ENCODE assay signal across 1 cellular context in genomic region chr16:15041260-15042011, GRCh38.
A peak's percentile ranks its signal among the peaks of the same experiment; 100 is the strongest.
TF ChIP-seq lines count a peak whose summit lies in the region.

No MANE protein-coding gene starts in this region.

TF ChIP-seq in K562, 482 proteins besides CTCF, POLR2A, EP300 and RAD21 (continued from another document and continues in another):
- TF ChIP-seq ZNF318 (IDR thresholded peaks at IDR 0.05; ENCODE audit: borderline replicate concordance in 1 of 2, low read depth in 1 of 2) (no peak), NCOA2 (IDR thresholded peaks at IDR 0.05; ENCODE audit: partially characterized antibody in 2 of 2) (no peak), TCF7 (IDR thresholded peaks at IDR 0.05; ENCODE audit: borderline replicate concordance) (no peak), L3MBTL2 (IDR thresholded peaks at IDR 0.05) (peak; percentile 25; the same call in 1 of the 2 replicates), GABPB1 (CRISPR knock-in tag; IDR thresholded peaks at IDR 0.05) (no peak), DPF2 (IDR thresholded peaks at IDR 0.05) (no peak; the same call in 1 of the 2 replicates), FOXK1 (CRISPR knock-in tag; IDR thresholded peaks at IDR 0.05; ENCODE audit: borderline replicate concordance) (no peak), ZNF778 (CRISPR knock-in tag; IDR thresholded peaks at IDR 0.05) (no peak), SMARCA5 (IDR thresholded peaks at IDR 0.05) (no peak), NR1H2 (CRISPR knock-in tag; IDR thresholded peaks at IDR 0.05) (no peak), RUNX1 (IDR thresholded peaks at IDR 0.05; ENCODE audit: low read depth) (no peak), TSHZ1 (CRISPR knock-in tag; IDR thresholded peaks at IDR 0.05) (no peak), DMBX1 (CRISPR knock-in tag; IDR thresholded peaks at IDR 0.05; ENCODE audit: borderline replicate concordance) (no peak), CHD1 (IDR thresholded peaks at IDR 0.05; ENCODE audit: low read length) (no peak), NR2F6 (CRISPR knock-in tag; IDR thresholded peaks at IDR 0.05) (no peak), ZKSCAN1 (IDR thresholded peaks at IDR 0.05; ENCODE audit: low read depth, low read length) (no peak), TRIM28 (IDR thresholded peaks at IDR 0.05) (no peak), BRF1 (IDR thresholded peaks at IDR 0.05; ENCODE audit: borderline replicate concordance, extremely low read depth, insufficient read length) (no peak), CXXC5 (CRISPR knock-in tag; IDR thresholded peaks at IDR 0.05) (no peak), ZNF212 (CRISPR knock-in tag; IDR thresholded peaks at IDR 0.05) (no peak), HDAC8 (tag; IDR thresholded peaks at IDR 0.05) (no peak), PURB (CRISPR knock-in tag; IDR thresholded peaks at IDR 0.05; ENCODE audit: low read depth) (no peak), ZNF224 (CRISPR knock-in tag; IDR thresholded peaks at IDR 0.05) (no peak), MEF2A (IDR thresholded peaks at IDR 0.05; ENCODE audit: control insufficient read depth, low read depth, low read length) (no peak), SRF (CRISPR knock-in tag; IDR thresholded peaks at IDR 0.05) (peak in 1 of 2 experiments; percentile 14; a peak in 1 of 4 replicates), LCOR (CRISPR knock-in tag; IDR thresholded peaks at IDR 0.05) (no peak), ADNP (tag; IDR thresholded peaks at IDR 0.05) (no peak), HDAC2 (IDR thresholded peaks at IDR 0.05) (no peak), CTCFL (IDR thresholded peaks at IDR 0.05; ENCODE audit: borderline replicate concordance, insufficient read depth, low read depth, low read length, poor library complexity, severe bottlenecking) (no peak), SP1 (CRISPR knock-in tag; IDR thresholded peaks at IDR 0.05) (no peak), ZNF3 (CRISPR knock-in tag; IDR thresholded peaks at IDR 0.05) (no peak), NFRKB (IDR thresholded peaks at IDR 0.05; ENCODE audit: low read depth) (no peak), ZNF507 (tag; conservative IDR thresholded peaks at IDR 0.05) (no peak), KDM5B (IDR thresholded peaks at IDR 0.05; ENCODE audit: insufficient replicate concordance, low read depth, low read length) (no peak), RBM39 (optimal IDR thresholded peaks at IDR 0.05; ENCODE audit: low read depth, low read length) (no peak), PCBP2 (IDR thresholded peaks at IDR 0.05; ENCODE audit: low read depth, low read length, poor library complexity, severe bottlenecking) (no peak), MXI1 (IDR thresholded peaks at IDR 0.05; ENCODE audit: low read depth, low read length) (no peak), ZNF76 (CRISPR knock-in tag; IDR thresholded peaks at IDR 0.05; ENCODE audit: borderline replicate concordance) (no peak), SMARCE1 (IDR thresholded peaks at IDR 0.05) (no peak), RBM14 (IDR thresholded peaks at IDR 0.05; ENCODE audit: borderline replicate concordance, insufficient read depth, low read depth, low read length) (no peak)
- TF ChIP-seq, protein P1, sequence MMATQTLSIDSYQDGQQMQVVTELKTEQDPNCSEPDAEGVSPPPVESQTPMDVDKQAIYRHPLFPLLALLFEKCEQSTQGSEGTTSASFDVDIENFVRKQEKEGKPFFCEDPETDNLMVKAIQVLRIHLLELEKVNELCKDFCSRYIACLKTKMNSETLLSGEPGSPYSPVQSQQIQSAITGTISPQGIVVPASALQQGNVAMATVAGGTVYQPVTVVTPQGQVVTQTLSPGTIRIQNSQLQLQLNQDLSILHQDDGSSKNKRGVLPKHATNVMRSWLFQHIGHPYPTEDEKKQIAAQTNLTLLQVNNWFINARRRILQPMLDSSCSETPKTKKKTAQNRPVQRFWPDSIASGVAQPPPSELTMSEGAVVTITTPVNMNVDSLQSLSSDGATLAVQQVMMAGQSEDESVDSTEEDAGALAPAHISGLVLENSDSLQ (IDR thresholded peaks at IDR 0.05) = no peak
- TF ChIP-seq, protein P2, sequence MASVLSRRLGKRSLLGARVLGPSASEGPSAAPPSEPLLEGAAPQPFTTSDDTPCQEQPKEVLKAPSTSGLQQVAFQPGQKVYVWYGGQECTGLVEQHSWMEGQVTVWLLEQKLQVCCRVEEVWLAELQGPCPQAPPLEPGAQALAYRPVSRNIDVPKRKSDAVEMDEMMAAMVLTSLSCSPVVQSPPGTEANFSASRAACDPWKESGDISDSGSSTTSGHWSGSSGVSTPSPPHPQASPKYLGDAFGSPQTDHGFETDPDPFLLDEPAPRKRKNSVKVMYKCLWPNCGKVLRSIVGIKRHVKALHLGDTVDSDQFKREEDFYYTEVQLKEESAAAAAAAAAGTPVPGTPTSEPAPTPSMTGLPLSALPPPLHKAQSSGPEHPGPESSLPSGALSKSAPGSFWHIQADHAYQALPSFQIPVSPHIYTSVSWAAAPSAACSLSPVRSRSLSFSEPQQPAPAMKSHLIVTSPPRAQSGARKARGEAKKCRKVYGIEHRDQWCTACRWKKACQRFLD (CRISPR knock-in tag; IDR thresholded peaks at IDR 0.05) = no peak
- TF ChIP-seq, protein P3, sequence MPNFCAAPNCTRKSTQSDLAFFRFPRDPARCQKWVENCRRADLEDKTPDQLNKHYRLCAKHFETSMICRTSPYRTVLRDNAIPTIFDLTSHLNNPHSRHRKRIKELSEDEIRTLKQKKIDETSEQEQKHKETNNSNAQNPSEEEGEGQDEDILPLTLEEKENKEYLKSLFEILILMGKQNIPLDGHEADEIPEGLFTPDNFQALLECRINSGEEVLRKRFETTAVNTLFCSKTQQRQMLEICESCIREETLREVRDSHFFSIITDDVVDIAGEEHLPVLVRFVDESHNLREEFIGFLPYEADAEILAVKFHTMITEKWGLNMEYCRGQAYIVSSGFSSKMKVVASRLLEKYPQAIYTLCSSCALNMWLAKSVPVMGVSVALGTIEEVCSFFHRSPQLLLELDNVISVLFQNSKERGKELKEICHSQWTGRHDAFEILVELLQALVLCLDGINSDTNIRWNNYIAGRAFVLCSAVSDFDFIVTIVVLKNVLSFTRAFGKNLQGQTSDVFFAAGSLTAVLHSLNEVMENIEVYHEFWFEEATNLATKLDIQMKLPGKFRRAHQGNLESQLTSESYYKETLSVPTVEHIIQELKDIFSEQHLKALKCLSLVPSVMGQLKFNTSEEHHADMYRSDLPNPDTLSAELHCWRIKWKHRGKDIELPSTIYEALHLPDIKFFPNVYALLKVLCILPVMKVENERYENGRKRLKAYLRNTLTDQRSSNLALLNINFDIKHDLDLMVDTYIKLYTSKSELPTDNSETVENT (CRISPR knock-in tag; IDR thresholded peaks at IDR 0.05) = no peak
- TF ChIP-seq, protein P4, sequence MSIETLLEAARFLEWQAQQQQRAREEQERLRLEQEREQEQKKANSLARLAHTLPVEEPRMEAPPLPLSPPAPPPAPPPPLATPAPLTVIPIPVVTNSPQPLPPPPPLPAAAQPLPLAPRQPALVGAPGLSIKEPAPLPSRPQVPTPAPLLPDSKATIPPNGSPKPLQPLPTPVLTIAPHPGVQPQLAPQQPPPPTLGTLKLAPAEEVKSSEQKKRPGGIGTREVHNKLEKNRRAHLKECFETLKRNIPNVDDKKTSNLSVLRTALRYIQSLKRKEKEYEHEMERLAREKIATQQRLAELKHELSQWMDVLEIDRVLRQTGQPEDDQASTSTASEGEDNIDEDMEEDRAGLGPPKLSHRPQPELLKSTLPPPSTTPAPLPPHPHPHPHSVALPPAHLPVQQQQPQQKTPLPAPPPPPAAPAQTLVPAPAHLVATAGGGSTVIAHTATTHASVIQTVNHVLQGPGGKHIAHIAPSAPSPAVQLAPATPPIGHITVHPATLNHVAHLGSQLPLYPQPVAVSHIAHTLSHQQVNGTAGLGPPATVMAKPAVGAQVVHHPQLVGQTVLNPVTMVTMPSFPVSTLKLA (conservative IDR thresholded peaks at IDR 0.05) = no peak
- TF ChIP-seq, protein P5, sequence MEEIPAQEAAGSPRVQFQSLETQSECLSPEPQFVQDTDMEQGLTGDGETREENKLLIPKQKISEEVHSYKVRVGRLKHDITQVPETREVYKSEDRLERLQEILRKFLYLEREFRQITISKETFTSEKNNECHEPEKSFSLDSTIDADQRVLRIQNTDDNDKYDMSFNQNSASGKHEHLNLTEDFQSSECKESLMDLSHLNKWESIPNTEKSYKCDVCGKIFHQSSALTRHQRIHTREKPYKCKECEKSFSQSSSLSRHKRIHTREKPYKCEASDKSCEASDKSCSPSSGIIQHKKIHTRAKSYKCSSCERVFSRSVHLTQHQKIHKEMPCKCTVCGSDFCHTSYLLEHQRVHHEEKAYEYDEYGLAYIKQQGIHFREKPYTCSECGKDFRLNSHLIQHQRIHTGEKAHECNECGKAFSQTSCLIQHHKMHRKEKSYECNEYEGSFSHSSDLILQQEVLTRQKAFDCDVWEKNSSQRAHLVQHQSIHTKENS (CRISPR knock-in tag; IDR thresholded peaks at IDR 0.05) = no peak
